1 cellular context compared by ENCODE assay signal in genomic region chr16:69967688-69968087, GRCh38. TPM values are rescaled to one million over a fixed set of nuclear protein-coding genes. Genes with fewer than 3 reads are reported as not detected.
"Had no signal": no experiment of that assay in that cellular context is flagged by ENCODE, and none has a peak within 500 bp of the region (broad histone marks: within the 10 kb centered on the region; RNA-seq: fewer than 3 reads in every experiment).

No MANE protein-coding gene starts in this region.

RNA-seq across cellular contexts. Expression of gene CLEC18A, which starts 16.6 kb away (rescaled TPM):
- total RNA-seq: NCI-H460 had no signal
